2 cellular contexts compared by ENCODE assay signal in the genomic region with DNA sequence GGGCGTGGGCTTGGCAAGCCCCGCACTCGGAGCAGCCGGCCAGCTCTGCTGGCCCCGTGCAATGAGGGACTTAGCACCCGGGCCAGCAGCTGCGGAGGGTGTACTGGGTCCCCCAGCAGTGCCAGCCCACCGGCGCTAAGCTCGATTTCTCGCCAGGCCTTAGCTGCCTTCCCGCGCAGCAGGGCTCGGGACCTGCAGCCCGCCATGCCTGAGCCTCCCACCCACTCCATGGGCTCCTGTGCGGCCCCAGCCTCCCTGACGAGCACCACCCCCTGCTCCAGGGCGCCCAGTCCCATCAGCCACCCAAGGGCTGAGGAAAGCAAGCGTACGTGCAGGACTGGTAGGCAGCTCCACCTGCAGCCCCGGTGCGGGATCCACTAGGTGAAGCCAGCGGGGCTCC. TPM values are rescaled to one million over a fixed set of nuclear protein-coding genes. Genes with fewer than 3 reads are reported as not detected.
"Had no signal": no experiment of that assay in that cellular context is flagged by ENCODE, and none has a peak within 500 bp of the region (broad histone marks: within the 10 kb centered on the region; RNA-seq: fewer than 3 reads in every experiment).

No MANE protein-coding gene starts in this region.

RNA-seq across cellular contexts. Expression of a gene that starts 9.8 kb away (rescaled TPM):
- total RNA-seq: SJCRH30 had no signal
- polyA plus RNA-seq: K562 had no signal
